ENCODE assay signal across 23 cellular contexts in genomic region chr3:61908344-61908743, GRCh38.
DNase-seq lines count a peak whose midpoint lies in the region; ATAC-seq, FAIRE-seq and TF ChIP-seq lines count a peak whose summit lies in the region.
"Had no signal": no experiment of that assay in that cellular context is flagged by ENCODE, and none has a peak within 500 bp of the region (broad histone marks: within the 10 kb centered on the region; RNA-seq: fewer than 3 reads in every experiment).

No MANE protein-coding gene starts in this region.

- 45% methylated on average over 4 of the region's 4 CpGs for WGBS in liver
- 95% methylated on average over 4 of the region's 4 CpGs for WGBS in HepG2 (ENCODE audit: low lambda C conversion rate)
- WGBS in esophagus squamous epithelium, 2 donors: 52 to 82% methylated on average over 1 to 4 of the region's 4 CpGs

- FAIRE-seq in HepG2 (lab: Jason Lieb, UNC) (no peak), frontal cortex (lab: Jason Lieb, UNC) (no peak)
- FAIRE-seq: kidney had no signal

- no peak for TF ChIP-seq EP300 in HepG2 (IDR thresholded peaks at IDR 0.05; ENCODE audit: low read depth in 2 of 2, low read length in 2 of 2)
- TF ChIP-seq EP300 in HepG2 (CRISPR knock-in tag; IDR thresholded peaks at IDR 0.05; ENCODE audit: borderline replicate concordance): no peak

- H3K9me3 ChIP-seq in liver (ENCODE audit: control insufficient read depth in 4 of 4, low read length in 3 of 4) (no peaks in the 10 kb centered on the region), HepG2 (ENCODE audit: low read length) (no peaks in the 10 kb centered on the region), esophagus squamous epithelium (no peaks in the 10 kb centered on the region)
- H3K9me3 ChIP-seq: stomach had no signal

- no peak for TF ChIP-seq CTCF in liver (IDR thresholded peaks at IDR 0.05; ENCODE audit: low read depth, low read length, missing input control)
- TF ChIP-seq CTCF in HepG2 (CRISPR knock-in tag; IDR thresholded peaks at IDR 0.05): no peak
- no peak for TF ChIP-seq CTCF in foreskin fibroblast (IDR thresholded peaks at IDR 0.05; ENCODE audit: low read depth, low read length)
- TF ChIP-seq CTCF in esophagus squamous epithelium (IDR thresholded peaks at IDR 0.05): no peak

- no peak overlapping the region for H2AFZ ChIP-seq in HepG2 (ENCODE audit: low read length)
- H2AFZ ChIP-seq: hepatocyte had no signal

- H3K27ac ChIP-seq in liver (ENCODE audit: low read depth in 1 of 2, low read length in 2 of 2) (peak overlapping the region; percentile 43 to 74), HepG2 (ENCODE audit: extremely low read length, insufficient read depth, low read length) (no peak overlapping the region), esophagus squamous epithelium (no peak overlapping the region)
- H3K27ac ChIP-seq: hepatocyte, skin epidermis, stomach had no signal

- POLR2A ChIA-PET in HepG2 (lab: Yijun Ruan, JAX): no interaction called here

- CTCF ChIA-PET in HepG2 (lab: Yijun Ruan, JAX; ENCODE audit: low intra/inter-chr PET ratio, low total read pairs): no interaction called here

- peaks cover 5 to 28% (median 24%) of the 10 kb centered on the region in 4 donors for H3K4me1 ChIP-seq in liver (ENCODE audit: control insufficient read depth in 4 of 4, insufficient read depth in 4 of 4, low read length in 3 of 4)
- H3K4me1 ChIP-seq in HepG2 (ENCODE audit: insufficient read depth, low read length): no peaks in the 10 kb centered on the region
- H3K4me1 ChIP-seq in esophagus squamous epithelium: peaks cover 0 to 20% (median 10%) of the 10 kb centered on the region in 3 donors

- TF ChIP-seq RAD21 in liver (IDR thresholded peaks at IDR 0.05) (peak in 1 of 2 donors; percentile 11), HepG2 (CRISPR knock-in tag; IDR thresholded peaks at IDR 0.05) (no peak)

- in situ Hi-C loops in HepG2 (cut with HindIII; ENCODE audit: extremely low pct_ligation_motif_present, low pct_unique_long_range_greater_than_20kb): no loop called here

- H3K4me2 ChIP-seq in HepG2 (ENCODE audit: low read depth, low read length): no peak overlapping the region
- H3K4me2 ChIP-seq: hepatocyte had no signal

- H3K4me3 ChIP-seq in liver (ENCODE audit: low read depth in 1 of 3, low read length in 3 of 3) (no peak overlapping the region), HepG2 (replicated peaks in 1 of 3; ENCODE audit: insufficient read depth in 1 of 3, low read depth in 2 of 3, low read length in 3 of 3) (no peak overlapping the region), foreskin fibroblast (ENCODE audit: low read depth in 1 of 2, low read length in 2 of 2) (no peak overlapping the region), esophagus squamous epithelium (no peak overlapping the region)
- H3K4me3 ChIP-seq: hepatocyte, skin epidermis, stomach had no signal

- no peak for DNase-seq in HepG2 (ENCODE audit: low spot score)
- DNase-seq in RPMI7951 (ENCODE audit: low read depth): peak; percentile 42
- DNase-seq in foreskin fibroblast: peak; percentile 70 to 83
- DNase-seq in NCI-H1105 (lab: John Stamatoyannopoulos, UW): no peak
- no peak for DNase-seq in GM19238 (ENCODE audit: insufficient read length, low spot score)
- DNase-seq in esophagus squamous epithelium (lab: John Stamatoyannopoulos, UW): no peak
- DNase-seq in frontal cortex (ENCODE audit: low spot score in 2 of 2): no peak
- DNase-seq: activated CD4-positive, alpha-beta T cell treated with anti-CD3 and anti-CD28 coated beads, Interleukin-2, amount 50 U/mL, for 48 hours; activated gamma-delta T cell; amygdala; CD8-positive, alpha-beta T cell; DND-41; effector CD4-positive, alpha-beta T cell; kidney; MM.1S; NCI-H748 treated with DMSO at 0.1 percent for 48 hours; SIG-M5; stimulated activated CD4-positive, alpha-beta T cell treated with anti-CD3 and anti-CD28 coated beads, Interleukin-4, amount 100 ng/mL, for 24 hours; stomach; T-helper 2 cell had no signal

- H3K27me3 ChIP-seq in liver (ENCODE audit: control insufficient read depth in 4 of 4, insufficient read depth in 4 of 4, low read length in 3 of 4): no peaks in the 10 kb centered on the region
- no peaks in the 10 kb centered on the region for H3K27me3 ChIP-seq in HepG2 (ENCODE audit: control insufficient read depth in 1 of 2, insufficient read depth in 2 of 2, low read length in 2 of 2)
- no peaks in the 10 kb centered on the region for H3K27me3 ChIP-seq in esophagus squamous epithelium
- H3K27me3 ChIP-seq: hepatocyte, stomach had no signal

- intact Hi-C loops in HepG2 (cut with micrococcal nuclease; ENCODE audit: unreplicated experiment) (no loop called here), esophagus squamous epithelium (cut with DNase I) (no loop called here)

- TF ChIP-seq POLR2A in HepG2 (IDR thresholded peaks at IDR 0.05; ENCODE audit: insufficient read depth in 1 of 2, low read depth in 2 of 2, low read length in 2 of 2) (no peak), esophagus squamous epithelium (IDR thresholded peaks at IDR 0.05) (no peak)

- BruUV-seq in HepG2 (replicated peaks; lab: Mats Ljungman, UMichigan): no TSS peak

- ATAC-seq in HepG2: no peak
- ATAC-seq: CD8-positive, alpha-beta T cell had no signal

- H3K9ac ChIP-seq in liver (ENCODE audit: low read depth in 1 of 2, low read length in 2 of 2) (no peak overlapping the region), HepG2 (ENCODE audit: insufficient read depth, low read depth, low read length) (no peak overlapping the region)

- H3K36me3 ChIP-seq in liver (ENCODE audit: control insufficient read depth in 4 of 4, insufficient read depth in 3 of 4, low read depth in 1 of 4, low read length in 3 of 4) (no peaks in the 10 kb centered on the region), HepG2 (replicated peaks in 1 of 2; ENCODE audit: control insufficient read depth in 1 of 2, insufficient read depth in 2 of 2, low read length in 2 of 2) (no peaks in the 10 kb centered on the region), esophagus squamous epithelium (no peaks in the 10 kb centered on the region)
- H3K36me3 ChIP-seq: stomach had no signal

- H4K20me1 ChIP-seq in HepG2 (ENCODE audit: insufficient read depth, low read length): no peaks in the 10 kb centered on the region

- H3K79me2 ChIP-seq in HepG2 (ENCODE audit: insufficient read depth, low read length): no peaks in the 10 kb centered on the region

TF ChIP-seq in liver, 16 proteins besides CTCF, POLR2A, EP300 and RAD21:
- TF ChIP-seq NR2F2 (IDR thresholded peaks at IDR 0.05) (no peak), FOXA1 (IDR thresholded peaks at IDR 0.05) (no peak), RXRA (IDR thresholded peaks at IDR 0.05) (peak; percentile 73 to 85), SP1 (IDR thresholded peaks at IDR 0.05) (peak; percentile 36), FOXA2 (IDR thresholded peaks at IDR 0.05) (no peak), ZBTB33 (IDR thresholded peaks at IDR 0.05) (no peak), MAX (IDR thresholded peaks at IDR 0.05) (peak; percentile 35), JUND (IDR thresholded peaks at IDR 0.05) (peak in 1 of 2 donors; percentile 56), HNF4A (conservative IDR thresholded peaks at IDR 0.05) (peak; percentile 59 to 63)

TF ChIP-seq in HepG2, 621 proteins besides CTCF, POLR2A, EP300 and RAD21:
- TF ChIP-seq ZNF251 (CRISPR knock-in tag; IDR thresholded peaks at IDR 0.05) (no peak), ZSCAN29 (CRISPR knock-in tag; conservative IDR thresholded peaks at IDR 0.05) (no peak), SMARCE1 (IDR thresholded peaks at IDR 0.05; ENCODE audit: borderline replicate concordance) (no peak), MXD3 (CRISPR knock-in tag; IDR thresholded peaks at IDR 0.05) (no peak), TBL1XR1 (IDR thresholded peaks at IDR 0.05; ENCODE audit: borderline replicate concordance, low read length, partially characterized antibody) (no peak)

Comparison
In these comparisons a context has a peak if more than half of its experiments do, and no peak if none do; other contexts are left out.
1. H3K27ac ChIP-seq: peak in liver (2 of 2); none in HepG2 (single experiment) and esophagus squamous epithelium (0 of 4).
2. DNase-seq: peak in RPMI7951 (single experiment) and foreskin fibroblast (2 of 2); none in HepG2 (single experiment), NCI-H1105 (single experiment), GM19238 (single experiment), esophagus squamous epithelium (single experiment) and frontal cortex (0 of 2).